Comparison of ENCODE assay signal across 8 cellular contexts in the genomic region with DNA sequence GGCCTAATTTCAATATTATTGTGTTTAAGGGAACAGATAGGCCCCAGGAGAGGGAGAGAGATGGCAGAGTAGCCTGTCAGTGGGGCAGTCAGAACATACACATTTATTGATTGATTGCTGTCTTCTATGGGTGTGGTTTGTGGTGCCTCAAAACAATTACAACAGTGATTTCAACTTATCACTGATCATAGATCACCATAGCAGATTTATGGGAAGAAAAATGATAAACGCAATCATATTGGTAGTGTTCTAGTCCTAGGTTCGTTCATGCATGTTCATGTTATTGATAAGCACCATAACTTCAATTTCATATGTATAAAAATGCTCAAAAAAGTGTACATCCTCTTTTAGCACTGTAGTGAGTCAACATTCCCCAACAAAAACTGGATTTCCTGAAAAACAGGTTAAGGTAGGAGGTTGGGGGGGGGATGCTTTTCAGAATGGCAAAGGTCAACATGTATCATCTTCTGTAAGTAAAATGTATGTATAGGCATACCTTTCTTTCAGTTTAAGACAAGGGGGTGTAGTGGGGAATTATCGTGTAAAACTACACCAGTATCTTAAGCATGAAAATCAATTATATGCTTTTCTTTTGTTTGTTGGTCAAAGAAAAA. TPM values are rescaled to one million over a fixed set of nuclear protein-coding genes. Genes with fewer than 3 reads are reported as not detected.
DNase-seq lines count a peak whose midpoint lies in the region; ATAC-seq and TF ChIP-seq lines count a peak whose summit lies in the region.

No MANE protein-coding gene starts in this region.

- DNase-seq in HFF-Myc (ENCODE audit: extremely low read depth, low read depth) (no peak), WERI-Rb-1 (no peak), NCI-H1436 (lab: John Stamatoyannopoulos, UW) (no peak)
- DNase-seq in stimulated activated CD4-positive, alpha-beta T cell treated with anti-CD3 and anti-CD28 coated beads, Interleukin-15, amount 100 ng/mL, for 24 hours = no peak

- no peak for TF ChIP-seq CTCF in HFF-Myc (IDR thresholded peaks at IDR 0.05; ENCODE audit: low read depth, low read length, missing control alignments)
- no peak for TF ChIP-seq CTCF in WERI-Rb-1 (IDR thresholded peaks at IDR 0.05; ENCODE audit: low read depth, low read length)
- TF ChIP-seq CTCF in gastroesophageal sphincter (IDR thresholded peaks at IDR 0.05) = no peak

- peaks cover 0 to 49% (median 11%) of the 10 kb centered on the region in 3 donors for H3K4me1 ChIP-seq in gastroesophageal sphincter
- H3K4me1 ChIP-seq in skeletal muscle tissue (ENCODE audit: control insufficient read depth in 3 of 3, insufficient read depth in 3 of 3, low read length in 3 of 3) = peaks cover 2 to 31% (median 22%) of the 10 kb centered on the region in 3 donors

- WGBS in gastroesophageal sphincter (ENCODE audit: low coverage in 1 of 2), 2 donors = 56 to 66% methylated on average over 3 of the region's 3 CpGs

- H3K4me3 ChIP-seq in HFF-Myc (replicated peaks; ENCODE audit: low read depth, low read length) (peak overlapping the region; percentile 93), WERI-Rb-1 (ENCODE audit: low read depth, low read length) (peak overlapping the region; percentile 75), gastroesophageal sphincter (peak overlapping the region; percentile 95 to 97), skeletal muscle tissue (ENCODE audit: low read length in 3 of 3) (peak overlapping the region; percentile 88 to 99 (median 89))

- peak overlapping the region; percentile 96 to 98 (median 97) for H3K9ac ChIP-seq in skeletal muscle tissue (ENCODE audit: low read depth in 1 of 3, low read length in 3 of 3)

- TF ChIP-seq POLR2A in gastroesophageal sphincter (IDR thresholded peaks at IDR 0.05) = no peak

- H3K36me3 ChIP-seq in WERI-Rb-1 (peaks cover 26% of the 10 kb centered on the region), gastroesophageal sphincter (peaks cover 0 to 3% of the 10 kb centered on the region in 2 donors), skeletal muscle tissue (ENCODE audit: control insufficient read depth in 3 of 3, insufficient read depth in 3 of 3, low read length in 3 of 3) (peaks cover 0 to 4% (median 0%) of the 10 kb centered on the region in 3 donors)

- peak overlapping the region; percentile 95 for H3K27ac ChIP-seq in WERI-Rb-1
- peak overlapping the region; percentile 97 to 98 (median 98) for H3K27ac ChIP-seq in gastroesophageal sphincter
- peak overlapping the region; percentile 99 for H3K27ac ChIP-seq in skeletal muscle tissue (ENCODE audit: low read depth, low read length)

- TF ChIP-seq EP300 in gastroesophageal sphincter (IDR thresholded peaks at IDR 0.05) = no peak

- ATAC-seq in gastroesophageal sphincter = no peak
- no peak for ATAC-seq in HG03442 (IDR thresholded peaks at IDR 0.05; ENCODE audit: unreplicated experiment)
- ATAC-seq in GM19452 (IDR thresholded peaks at IDR 0.05; ENCODE audit: unreplicated experiment) = no peak

- H3K27me3 ChIP-seq in WERI-Rb-1 (ENCODE audit: insufficient read depth, low read depth, severe bottlenecking) = no peaks in the 10 kb centered on the region
- H3K27me3 ChIP-seq in gastroesophageal sphincter = no peaks in the 10 kb centered on the region
- no peaks in the 10 kb centered on the region for H3K27me3 ChIP-seq in skeletal muscle tissue (ENCODE audit: control insufficient read depth in 3 of 3, insufficient read depth in 3 of 3, low read length in 3 of 3)

- no peaks in the 10 kb centered on the region for H3K9me3 ChIP-seq in WERI-Rb-1 (ENCODE audit: severe bottlenecking)
- no peaks in the 10 kb centered on the region for H3K9me3 ChIP-seq in gastroesophageal sphincter
- no peaks in the 10 kb centered on the region for H3K9me3 ChIP-seq in skeletal muscle tissue (ENCODE audit: control insufficient read depth in 3 of 3, low read length in 3 of 3)

RNA-seq across cellular contexts. Expression of gene TNKS2, which starts 1.0 kb away (rescaled TPM):
- 10 to 100 TPM; 40.6 to 49.7 (median 45.6) TPM for total RNA-seq in gastroesophageal sphincter
- total RNA-seq in skeletal muscle tissue = 41.2 TPM
